18 cellular contexts compared by ENCODE assay signal in the genomic region with DNA sequence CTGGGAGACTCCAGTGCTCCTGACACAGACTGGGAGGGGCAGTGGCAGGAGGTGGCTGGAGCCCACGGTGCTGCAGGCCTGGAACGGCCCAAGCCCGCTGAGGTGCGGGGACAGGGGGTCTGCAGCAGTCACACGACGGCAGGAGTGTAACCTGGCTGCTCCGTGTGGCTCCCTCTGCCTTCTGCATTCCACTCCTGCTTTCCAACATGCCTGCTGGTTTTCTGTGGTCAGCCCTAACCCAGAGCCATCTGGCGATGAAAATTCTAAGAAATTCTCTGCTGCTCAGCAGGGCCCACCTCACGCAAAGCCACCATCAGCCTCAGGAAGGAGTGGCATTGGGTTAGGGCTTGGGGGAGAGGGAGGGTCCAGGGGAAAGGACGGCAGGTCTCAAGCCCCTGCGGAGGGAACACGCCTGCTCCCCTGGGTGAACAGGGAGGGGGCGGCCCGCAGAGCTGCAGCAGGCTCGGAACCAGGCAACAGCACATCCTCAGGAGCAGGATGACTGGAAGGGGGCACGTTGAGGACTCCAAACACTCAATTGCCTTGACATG. TPM values are rescaled to one million over a fixed set of nuclear protein-coding genes. Genes with fewer than 3 reads are reported as not detected.
DNase-seq lines count a peak whose midpoint lies in the region; ATAC-seq, FAIRE-seq and TF ChIP-seq lines count a peak whose summit lies in the region.
"Had no signal": no experiment of that assay in that cellular context is flagged by ENCODE, and none has a peak within 500 bp of the region (broad histone marks: within the 10 kb centered on the region; RNA-seq: fewer than 3 reads in every experiment).

No MANE protein-coding gene starts in this region.

- H3K9me1 ChIP-seq in K562 (ENCODE audit: control insufficient read depth, insufficient read depth, low read length), result no peaks in the 10 kb centered on the region

- no peak for FAIRE-seq in HepG2 (lab: Jason Lieb, UNC)
- no peak for FAIRE-seq in K562 (lab: Jason Lieb, UNC)
- FAIRE-seq: GM12878, HTR-8/SVneo had no signal

- no peak overlapping the region for H3K27ac ChIP-seq in right lobe of liver
- no peak overlapping the region for H3K27ac ChIP-seq in HepG2 (ENCODE audit: extremely low read length, insufficient read depth, low read length)
- no peak overlapping the region for H3K27ac ChIP-seq in K562 (ENCODE audit: extremely low read depth, low read depth, low read length)
- H3K27ac ChIP-seq in CD8-positive, alpha-beta T cell (ENCODE audit: low read depth, low read length), result no peak overlapping the region
- H3K27ac ChIP-seq: GM23248, HL-60 had no signal

- no peak for ATAC-seq in right lobe of liver
- no peak for ATAC-seq in HepG2
- ATAC-seq in K562, result no peak
- ATAC-seq in left ventricle myocardium superior, result no peak
- ATAC-seq in HG03442 (IDR thresholded peaks at IDR 0.05; ENCODE audit: unreplicated experiment), result no peak
- ATAC-seq in CD8-positive, alpha-beta T cell, result no peak
- ATAC-seq: GM12878 had no signal

- no peaks in the 10 kb centered on the region for H3K36me3 ChIP-seq in right lobe of liver
- H3K36me3 ChIP-seq in HepG2 (replicated peaks in 1 of 2; ENCODE audit: control insufficient read depth in 1 of 2, insufficient read depth in 2 of 2, low read length in 2 of 2), result no peaks in the 10 kb centered on the region
- no peaks in the 10 kb centered on the region for H3K36me3 ChIP-seq in K562 (ENCODE audit: control insufficient read depth, insufficient read depth, low read length)
- H3K36me3 ChIP-seq in CD8-positive, alpha-beta T cell (ENCODE audit: insufficient read depth, low read length), result no peaks in the 10 kb centered on the region

- TF ChIP-seq EP300 in HepG2 (IDR thresholded peaks at IDR 0.05; ENCODE audit: low read depth in 2 of 2, low read length in 2 of 2), result no peak
- no peak for TF ChIP-seq EP300 in HepG2 (CRISPR knock-in tag; IDR thresholded peaks at IDR 0.05; ENCODE audit: borderline replicate concordance)
- no peak for TF ChIP-seq EP300 in K562 (IDR thresholded peaks at IDR 0.05; ENCODE audit: low read length)

- intact Hi-C loops in right lobe of liver (cut with DNase I) (no loop called here), HepG2 (cut with micrococcal nuclease; ENCODE audit: unreplicated experiment) (no loop called here), K562 (cut with micrococcal nuclease) (no loop called here), left ventricle myocardium superior (cut with micrococcal nuclease) (no loop called here)
- intact Hi-C loops in CD8-positive, alpha-beta T cell (cut with DNase I, micrococcal nuclease), result no loop called here

- CTCF ChIA-PET in HepG2 (lab: Yijun Ruan, JAX; ENCODE audit: low intra/inter-chr PET ratio, low total read pairs), result no interaction called here
- CTCF ChIA-PET in K562 (lab: Yijun Ruan, JAX; ENCODE audit: low intra/inter-chr PET ratio), result no interaction called here
- CTCF ChIA-PET in CD8-positive, alpha-beta T cell (lab: Charles Lee), result no interaction called here

- H3K79me2 ChIP-seq in HepG2 (ENCODE audit: insufficient read depth, low read length) (no peaks in the 10 kb centered on the region), K562 (ENCODE audit: control insufficient read depth, insufficient read depth, low read length) (no peaks in the 10 kb centered on the region)

- no peaks in the 10 kb centered on the region for H3K9me3 Mint-ChIP-seq in CD8-positive, alpha-beta T cell

- TF ChIP-seq CTCF in right lobe of liver (IDR thresholded peaks at IDR 0.05), result no peak
- no peak for TF ChIP-seq CTCF in HepG2 (CRISPR knock-in tag; IDR thresholded peaks at IDR 0.05)
- TF ChIP-seq CTCF in K562 (IDR thresholded peaks at IDR 0.05 in 2 of 3, conservative IDR thresholded peaks at IDR 0.05 in 1 of 3; ENCODE audit: insufficient read depth in 2 of 3, low read depth in 1 of 3, low read length in 3 of 3), result no peak
- no peak for TF ChIP-seq CTCF in CD8-positive, alpha-beta T cell (IDR thresholded peaks at IDR 0.05)

- BruUV-seq in HepG2 (replicated peaks; lab: Mats Ljungman, UMichigan) (no TSS peak), K562 (replicated peaks; lab: Mats Ljungman, UMichigan) (no TSS peak)

- H3K27me3 Mint-ChIP-seq in CD8-positive, alpha-beta T cell (ENCODE audit: low read depth), result no peaks in the 10 kb centered on the region

- H3K4me1 ChIP-seq in right lobe of liver (no peaks in the 10 kb centered on the region), HepG2 (ENCODE audit: insufficient read depth, low read length) (peaks cover 15% of the 10 kb centered on the region), K562 (replicated peaks in 1 of 2; ENCODE audit: control insufficient read depth in 2 of 2, insufficient read depth in 2 of 2, low read length in 2 of 2) (peaks cover 10 to 55% of the 10 kb centered on the region in 2 experiments)
- H3K4me1 ChIP-seq in CD8-positive, alpha-beta T cell (ENCODE audit: insufficient read depth, low read length), result peaks cover 27% of the 10 kb centered on the region

- no peak overlapping the region for H3K27ac Mint-ChIP-seq in CD8-positive, alpha-beta T cell

- TF ChIP-seq POLR2A in right lobe of liver (IDR thresholded peaks at IDR 0.05) (no peak), HepG2 (IDR thresholded peaks at IDR 0.05; ENCODE audit: insufficient read depth in 1 of 2, low read depth in 2 of 2, low read length in 2 of 2) (no peak), K562 (conservative IDR thresholded peaks at IDR 0.05) (no peak)

- TF ChIP-seq RAD21 in HepG2 (CRISPR knock-in tag; IDR thresholded peaks at IDR 0.05), result no peak
- no peak for TF ChIP-seq RAD21 in K562 (CRISPR knock-in tag; conservative IDR thresholded peaks at IDR 0.05 in 1 of 2, IDR thresholded peaks at IDR 0.05 in 1 of 2)

- H2AFZ ChIP-seq in HepG2 (ENCODE audit: low read length) (no peak overlapping the region), K562 (ENCODE audit: low read depth, low read length) (no peak overlapping the region)
- H2AFZ ChIP-seq: GM23248 had no signal

- H3K4me2 ChIP-seq in HepG2 (ENCODE audit: low read depth, low read length), result no peak overlapping the region
- H3K4me2 ChIP-seq in K562 (ENCODE audit: insufficient read depth, low read length), result no peak overlapping the region

- H3K4me3 ChIP-seq in right lobe of liver, result no peak overlapping the region
- H3K4me3 ChIP-seq in HepG2 (replicated peaks in 1 of 3; ENCODE audit: insufficient read depth in 1 of 3, low read depth in 2 of 3, low read length in 3 of 3), result no peak overlapping the region
- no peak overlapping the region for H3K4me3 ChIP-seq in K562
- no peak overlapping the region for H3K4me3 ChIP-seq in CD8-positive, alpha-beta T cell (ENCODE audit: low read depth, low read length)
- H3K4me3 ChIP-seq: GM12878, GM23248 had no signal

- no peaks in the 10 kb centered on the region for H3K27me3 ChIP-seq in right lobe of liver
- H3K27me3 ChIP-seq in HepG2 (ENCODE audit: control insufficient read depth in 1 of 2, insufficient read depth in 2 of 2, low read length in 2 of 2), result peaks cover 32 to 91% of the 10 kb centered on the region in 2 experiments
- H3K27me3 ChIP-seq in K562 (ENCODE audit: control insufficient read depth in 2 of 2, insufficient read depth in 2 of 2, low read length in 2 of 2), result peaks cover 51 to 62% of the 10 kb centered on the region in 2 experiments
- no peaks in the 10 kb centered on the region for H3K27me3 ChIP-seq in CD8-positive, alpha-beta T cell (ENCODE audit: insufficient read depth, low read length)

- H3K9ac ChIP-seq in HepG2 (ENCODE audit: insufficient read depth, low read depth, low read length) (no peak overlapping the region), K562 (ENCODE audit: insufficient read depth in 1 of 2, low read depth in 2 of 2, low read length in 2 of 2) (no peak overlapping the region)
- H3K9ac ChIP-seq: GM23248 had no signal

- no CpG with 5 or more reads among the region's 16 CpGs for WGBS in right lobe of liver (ENCODE audit: insufficient coverage, low coverage, low lambda C conversion rate, missing lambda C conversion rate)
- WGBS in HepG2 (ENCODE audit: low lambda C conversion rate), result 63% methylated on average over 8 of the region's 16 CpGs
- 16% methylated on average over 16 of the region's 16 CpGs for WGBS in K562 (ENCODE audit: insufficient coverage, low coverage, missing lambda C conversion rate)

- POLR2A ChIA-PET in HepG2 (lab: Yijun Ruan, JAX), result no interaction called here
- POLR2A ChIA-PET in K562 (lab: Yijun Ruan, JAX), result interaction anchor here (0.6 kb wide), 3 partner anchors 18 to 145 kb away, joined by 3 to 4 read pairs (median 3); no protein-coding TSS in a partner anchor
- POLR2A ChIA-PET in CD8-positive, alpha-beta T cell (lab: Charles Lee), result no interaction called here

- H3K4me1 Mint-ChIP-seq in CD8-positive, alpha-beta T cell (ENCODE audit: low read depth), result peaks cover 34% of the 10 kb centered on the region

- in situ Hi-C loops in HepG2 (cut with HindIII; ENCODE audit: extremely low pct_ligation_motif_present, low pct_unique_long_range_greater_than_20kb), result no loop called here
- in situ Hi-C loops in K562 (cut with MboI), result no loop called here

- no peaks in the 10 kb centered on the region for H3K9me3 ChIP-seq in right lobe of liver
- no peaks in the 10 kb centered on the region for H3K9me3 ChIP-seq in HepG2 (ENCODE audit: low read length)
- peaks cover 3% of the 10 kb centered on the region; the same call in 1 of the 2 replicates for H3K9me3 ChIP-seq in K562 (replicated peaks; ENCODE audit: control insufficient read depth, insufficient read depth, low read depth, low read length)
- no peaks in the 10 kb centered on the region for H3K9me3 ChIP-seq in CD8-positive, alpha-beta T cell (ENCODE audit: low read length)

- H4K20me1 ChIP-seq in HepG2 (ENCODE audit: insufficient read depth, low read length), result no peaks in the 10 kb centered on the region
- H4K20me1 ChIP-seq in K562 (replicated peaks; ENCODE audit: control insufficient read depth, insufficient read depth, low read length), result peaks cover 10% of the 10 kb centered on the region; the same call in 1 of the 2 replicates

- DNase-seq in right lobe of liver, result peak in 2 of 3 donors; percentile 4 to 42
- no peak for DNase-seq in HepG2 (ENCODE audit: low spot score)
- DNase-seq in K562 (ENCODE audit: extremely low read depth in 1 of 4, low spot score in 3 of 4), result no peak
- DNase-seq in left ventricle myocardium superior, result peak; percentile 28
- DNase-seq in islet precursor cell, result no peak
- no peak for DNase-seq in activated CD4-positive, CD25-positive, alpha-beta regulatory T cell (lab: John Stamatoyannopoulos, UW)
- DNase-seq in CD8-positive, alpha-beta T cell, result no peak
- DNase-seq: Calu3, GDM1, GM23248, HCEC 1CT, NCI-H1436, NCI-H2029 treated with DMSO at 0.1 percent for 48 hours, NCI-H510A treated with DMSO at 0.1 percent for 48 hours had no signal

- no peak overlapping the region for H3K4me3 Mint-ChIP-seq in CD8-positive, alpha-beta T cell

- H3K36me3 Mint-ChIP-seq in CD8-positive, alpha-beta T cell, result peaks cover 2% of the 10 kb centered on the region

RNA-seq across cellular contexts. Expression of a gene that starts 5.0 kb away (rescaled TPM):
- total RNA-seq in right lobe of liver (10 to 100 TPM; 16.2 to 27.6 (median 23.3) TPM), HepG2 (2016; rRNA removed; fragmentation: Illumina TruSeq; extraction: Trizol) (3.7 and 7.9 TPM in 2 replicates), K562 (2014; rRNA removed) (21.7 and 24.6 TPM in 2 replicates), K562 (2014; rRNA removed; fragmentation: Illumina TruSeq; extraction: Trizol) (1.1 and 1.3 TPM in 2 replicates), K562 (2015; rRNA removed; fragmentation: Illumina TruSeq; extraction: Trizol) (7.3 and 12.9 TPM in 2 replicates), K562 (2021) (112 and 129 TPM in 2 replicates), left ventricle myocardium superior (68.0 TPM)
- 2.7 and 3.6 TPM in 2 replicates for total RNA-seq in HepG2 (2016; cell fraction: cytosol; rRNA removed; fragmentation: Illumina TruSeq; extraction: Trizol; ENCODE audit: low read depth)
- total RNA-seq in HepG2 (2016; cell fraction: insoluble cytoplasmic fraction; rRNA removed; fragmentation: Illumina TruSeq; extraction: Trizol), result 5.4 and 6.9 TPM in 2 replicates
- total RNA-seq in HepG2 (2016; cell fraction: membrane; rRNA removed; fragmentation: Illumina TruSeq; extraction: Trizol), result 7.0 and 9.3 TPM in 2 replicates
- 10.9 and 11.0 TPM in 2 replicates for total RNA-seq in HepG2 (2016; cell fraction: nucleus; rRNA removed; fragmentation: Illumina TruSeq; extraction: Trizol)
- polyA plus RNA-seq in HepG2 (2011; rRNA removed) (3.6 and 4.9 TPM in 2 replicates), K562 (2011; rRNA removed) (1.9 and 4.3 TPM in 2 replicates), K562 (2014; fragmentation: Illumina TruSeq; extraction: Trizol) (29.3 and 35.8 TPM in 2 replicates), K562 (2014; fragmentation: Nextera tagmentation; extraction: Ambion mirVana) (under 1 TPM; 0.24 to 0.29 TPM), K562 (2014; rRNA removed) (27.4 and 32.3 TPM in 2 replicates)
- 3.0 and 6.0 TPM in 2 replicates for polyA plus RNA-seq in HepG2 (2011; cell fraction: cytosol; rRNA removed)
- 50.9 and 76.3 TPM in 2 replicates for polyA plus RNA-seq in HepG2 (2011; cell fraction: nucleus; rRNA removed)
- polyA plus RNA-seq in HepG2 (2012), result 25.5 and 31.0 TPM in 2 replicates
- polyA plus RNA-seq in HepG2 (2016; cell fraction: cytosol; fragmentation: Illumina TruSeq; extraction: Trizol; ENCODE audit: low read depth), result 5.9 and 6.4 TPM in 2 replicates
- polyA plus RNA-seq in HepG2 (2016; cell fraction: insoluble cytoplasmic fraction; fragmentation: Illumina TruSeq; extraction: Trizol; ENCODE audit: low read depth), result 20.0 and 28.2 TPM in 2 replicates
- polyA plus RNA-seq in HepG2 (2016; cell fraction: membrane; fragmentation: Illumina TruSeq; extraction: Trizol; ENCODE audit: low read depth), result 20.5 and 23.8 TPM in 2 replicates
- polyA plus RNA-seq in HepG2 (2016; cell fraction: nucleus; fragmentation: Illumina TruSeq; extraction: Trizol; ENCODE audit: insufficient read depth, low read depth), result 64.1 and 69.3 TPM in 2 replicates
- polyA minus RNA-seq in HepG2 (2011; rRNA and poly(A)+ RNA removed; ENCODE audit: low replicate concordance), result 3.8 and 7.6 TPM in 2 replicates
- 17.3 and 28.7 TPM in 2 replicates for polyA minus RNA-seq in HepG2 (2011; cell fraction: cytosol; rRNA and poly(A)+ RNA removed)
- 8.5 and 11.2 TPM in 2 replicates for polyA minus RNA-seq in HepG2 (2011; cell fraction: nucleus; rRNA and poly(A)+ RNA removed)
- 25.5 and 41.9 TPM in 2 replicates for total RNA-seq in K562 (2011; cell fraction: chromatin; rRNA removed; ENCODE audit: low replicate concordance)
- 25.0 and 40.7 TPM in 2 replicates for total RNA-seq in K562 (2011; cell fraction: nucleolus; rRNA removed)
- 23.3 and 28.3 TPM in 2 replicates for total RNA-seq in K562 (2011; cell fraction: nucleoplasm; rRNA removed)
- 3.7 and 13.3 TPM in 2 replicates for polyA plus RNA-seq in K562 (2011; cell fraction: cytosol; rRNA removed)
- polyA plus RNA-seq in K562 (2011; cell fraction: nucleus; rRNA removed), result 16.7 and 51.7 TPM in 2 replicates
- 41.9 and 54.8 TPM in 2 replicates for polyA plus RNA-seq in K562 (2012)
- 0.81 and 1.8 TPM in 2 replicates for polyA minus RNA-seq in K562 (2011; rRNA and poly(A)+ RNA removed)
- 21.0 and 29.9 TPM in 2 replicates for polyA minus RNA-seq in K562 (2011; cell fraction: cytosol; rRNA and poly(A)+ RNA removed)
- polyA minus RNA-seq in K562 (2011; cell fraction: nucleus; rRNA and poly(A)+ RNA removed), result 9.0 and 9.3 TPM in 2 replicates
- 10 to 100 TPM; 78.5 to 82.0 TPM for total RNA-seq in CD8-positive, alpha-beta T cell

Comparison
In these comparisons a context has a peak if more than half of its experiments do, and no peak if none do; other contexts are left out.
1. DNase-seq: peak in right lobe of liver (2 of 3) and left ventricle myocardium superior (single experiment); none in HepG2 (single experiment), K562 (0 of 4), islet precursor cell (single experiment), activated CD4-positive, CD25-positive, alpha-beta regulatory T cell (0 of 4) and CD8-positive, alpha-beta T cell (0 of 7).